8 cellular contexts compared by ENCODE assay signal in the genomic region with DNA sequence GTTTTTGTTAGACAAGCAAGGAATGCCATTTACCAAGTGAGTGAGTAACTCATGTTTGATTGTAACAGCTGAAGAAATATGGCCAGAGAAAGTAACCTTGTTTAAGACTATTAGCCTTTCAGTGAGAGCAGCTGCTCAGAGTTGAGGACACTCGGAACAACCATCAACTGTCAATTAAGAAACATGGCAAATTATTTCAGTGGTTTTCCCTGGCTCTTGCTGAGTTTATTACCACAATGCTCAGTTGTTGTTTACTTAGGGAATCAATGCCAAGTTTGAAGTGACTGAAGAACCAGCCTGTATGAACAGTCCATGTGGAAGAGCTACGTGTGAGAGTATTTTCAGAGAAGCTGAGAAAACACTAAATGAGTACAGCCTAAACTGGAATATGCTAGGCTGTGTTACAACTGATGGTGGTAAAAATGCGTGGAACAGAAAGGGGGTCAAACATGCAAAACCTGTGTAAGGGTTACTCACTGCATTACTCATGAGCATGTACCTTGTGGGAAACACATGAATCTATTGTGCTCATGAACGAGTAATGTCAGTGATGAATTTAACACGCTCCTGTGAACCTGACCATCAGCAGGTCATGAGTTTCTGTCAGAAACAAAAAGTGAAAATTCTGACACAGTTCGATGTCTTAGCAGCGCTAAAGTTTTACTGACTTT. TPM values are rescaled to one million over a fixed set of nuclear protein-coding genes. Genes with fewer than 3 reads are reported as not detected.
A peak's percentile ranks its signal among the peaks of the same experiment; 100 is the strongest.
DNase-seq lines count a peak whose midpoint lies in the region; ATAC-seq and TF ChIP-seq lines count a peak whose summit lies in the region.

No MANE protein-coding gene starts in this region.

- H3K4me1 ChIP-seq in cardiac muscle cell (ENCODE audit: low read depth): peaks cover 8% of the 10 kb centered on the region

- no peak overlapping the region for H3K4me3 Mint-ChIP-seq in progenitor cell of endocrine pancreas (ENCODE audit: low read depth)
- H3K4me3 Mint-ChIP-seq in type B pancreatic cell: no peak overlapping the region

- intact Hi-C loops in cardiac septum (cut with DNase I): no loop called here

- no peaks in the 10 kb centered on the region for H3K27me3 Mint-ChIP-seq in progenitor cell of endocrine pancreas
- no peaks in the 10 kb centered on the region for H3K27me3 Mint-ChIP-seq in type B pancreatic cell

- H3K36me3 ChIP-seq in cardiac muscle cell: no peaks in the 10 kb centered on the region

- H3K9me3 Mint-ChIP-seq in progenitor cell of endocrine pancreas (ENCODE audit: low read depth): no peaks in the 10 kb centered on the region
- H3K9me3 Mint-ChIP-seq in type B pancreatic cell: no peaks in the 10 kb centered on the region

- H3K27me3 ChIP-seq in cardiac muscle cell: no peaks in the 10 kb centered on the region

- peak; percentile 89 for ATAC-seq in HG02610 (IDR thresholded peaks at IDR 0.05; ENCODE audit: unreplicated experiment)

- no peaks in the 10 kb centered on the region for H3K36me3 Mint-ChIP-seq in progenitor cell of endocrine pancreas (ENCODE audit: insufficient read depth)
- H3K36me3 Mint-ChIP-seq in type B pancreatic cell: peaks cover 14% of the 10 kb centered on the region

- peaks cover 10% of the 10 kb centered on the region for H3K4me1 Mint-ChIP-seq in progenitor cell of endocrine pancreas (ENCODE audit: low read depth)
- peaks cover 33% of the 10 kb centered on the region for H3K4me1 Mint-ChIP-seq in type B pancreatic cell (ENCODE audit: unreplicated experiment)

- DNase-seq in cardiac muscle cell (ENCODE audit: low read depth in 1 of 2, low spot score in 1 of 2) (peak in 1 of 2 donors; percentile 20), cardiac septum (ENCODE audit: low spot score) (no peak), NCI-H510A treated with DMSO at 0.1 percent for 48 hours (lab: John Stamatoyannopoulos, UW) (peak; percentile 37), dermis microvascular lymphatic vessel endothelial cell (ENCODE audit: low read depth in 2 of 2) (peak; percentile 35 to 68), progenitor cell of endocrine pancreas (ENCODE audit: low spot score, unreplicated experiment) (no peak), SKM-1 (lab: John Stamatoyannopoulos, UW; ENCODE audit: unreplicated experiment) (no peak), type B pancreatic cell (ENCODE audit: extremely low spot score, unreplicated experiment) (no peak)

- no peaks in the 10 kb centered on the region for H3K9me3 ChIP-seq in cardiac muscle cell (ENCODE audit: low read depth)

- H3K4me3 ChIP-seq in cardiac muscle cell: no peak overlapping the region

- H3K27ac ChIP-seq in cardiac muscle cell: peak overlapping the region; percentile 7

- TF ChIP-seq CTCF in cardiac muscle cell (IDR thresholded peaks at IDR 0.05; ENCODE audit: low read depth, low read length) (no peak), progenitor cell of endocrine pancreas (IDR thresholded peaks at IDR 0.05; ENCODE audit: unreplicated experiment) (no peak), type B pancreatic cell (conservative IDR thresholded peaks at IDR 0.05) (no peak)

- H3K27ac Mint-ChIP-seq in progenitor cell of endocrine pancreas (peak overlapping the region; percentile 42), type B pancreatic cell (no peak overlapping the region)

RNA-seq across cellular contexts. Expression of a gene that starts 33.7 kb away (rescaled TPM):
- total RNA-seq in cardiac muscle cell: 22.7 and 30.9 TPM in 2 replicates
- polyA plus RNA-seq in cardiac muscle cell: 18.0 and 21.0 TPM in 2 replicates
- total RNA-seq in cardiac septum: 19.0 TPM
- 36.8 and 50.7 TPM in 2 replicates for total RNA-seq in dermis microvascular lymphatic vessel endothelial cell
- 39.2 and 41.1 TPM in 2 replicates for total RNA-seq in progenitor cell of endocrine pancreas
- total RNA-seq in type B pancreatic cell (ENCODE audit: low replicate concordance): 36.0 and 43.3 TPM in 2 replicates

Comparison
In these comparisons a context has a peak if more than half of its experiments do, and no peak if none do; other contexts are left out.
1. DNase-seq: peak in NCI-H510A treated with DMSO at 0.1 percent for 48 hours (single experiment) and dermis microvascular lymphatic vessel endothelial cell (2 of 2); none in cardiac septum (single experiment), progenitor cell of endocrine pancreas (single experiment), SKM-1 (single experiment) and type B pancreatic cell (single experiment).